In genomic region chr4:6992728-6993655, GRCh38 we compare ENCODE assay signal across 10 cellular contexts. TPM values are rescaled to one million over a fixed set of nuclear protein-coding genes. Genes with fewer than 3 reads are reported as not detected.
DNase-seq lines count a peak whose midpoint lies in the region; ATAC-seq, FAIRE-seq and TF ChIP-seq lines count a peak whose summit lies in the region.
"Had no signal": no experiment of that assay in that cellular context is flagged by ENCODE, and none has a peak within 500 bp of the region (broad histone marks: within the 10 kb centered on the region; RNA-seq: fewer than 3 reads in every experiment).

No MANE protein-coding gene starts in this region.

- H3K4me2 ChIP-seq in K562 (ENCODE audit: insufficient read depth, low read length) = no peak overlapping the region

- H3K4me1 Mint-ChIP-seq in osteocyte (ENCODE audit: unreplicated experiment) = peaks cover 32% of the 10 kb centered on the region
- peaks cover 48% of the 10 kb centered on the region for H3K4me1 Mint-ChIP-seq in CD4-positive, alpha-beta T cell (ENCODE audit: low read depth)

- no peak for TF ChIP-seq CTCF in LNCaP clone FGC (IDR thresholded peaks at IDR 0.05; ENCODE audit: control insufficient read depth, extremely low read depth, insufficient read depth)
- TF ChIP-seq CTCF in K562 (IDR thresholded peaks at IDR 0.05 in 2 of 3, conservative IDR thresholded peaks at IDR 0.05 in 1 of 3; ENCODE audit: insufficient read depth in 2 of 3, low read depth in 1 of 3, low read length in 3 of 3) = no peak
- no peak for TF ChIP-seq CTCF in osteocyte (IDR thresholded peaks at IDR 0.05)
- no peak for TF ChIP-seq CTCF in CD4-positive, alpha-beta T cell (IDR thresholded peaks at IDR 0.05)

- no peaks in the 10 kb centered on the region for H3K27me3 ChIP-seq in K562 (ENCODE audit: control insufficient read depth in 2 of 2, insufficient read depth in 2 of 2, low read length in 2 of 2)
- H3K27me3 ChIP-seq in CD4-positive, alpha-beta T cell (ENCODE audit: control insufficient read depth, insufficient read depth, low read length) = no peaks in the 10 kb centered on the region

- H3K27me3 Mint-ChIP-seq in osteocyte (ENCODE audit: unreplicated experiment) = no peaks in the 10 kb centered on the region
- no peaks in the 10 kb centered on the region for H3K27me3 Mint-ChIP-seq in CD4-positive, alpha-beta T cell
- H3K27me3 Mint-ChIP-seq: stimulated activated naive CD8-positive, alpha-beta T cell treated with anti-CD3 and anti-CD28 coated beads, Interleukin-15, Interleukin-2, amounts not matched to agents 100 ng/mL and 50 ng/mL, for 24 hours had no signal

- H3K4me3 ChIP-seq in LNCaP clone FGC (ENCODE audit: low read depth, low read length) (peak overlapping the region; percentile 11; the same call in 1 of the 2 replicates), K562 (no peak overlapping the region)

- no peak for TF ChIP-seq RAD21 in K562 (CRISPR knock-in tag; conservative IDR thresholded peaks at IDR 0.05 in 1 of 2, IDR thresholded peaks at IDR 0.05 in 1 of 2)

- H3K79me2 ChIP-seq in K562 (ENCODE audit: control insufficient read depth, insufficient read depth, low read length) = peaks cover 59% of the 10 kb centered on the region

- in situ Hi-C loops in K562 (cut with MboI) = no loop called here

- intact Hi-C loops in K562 (cut with micrococcal nuclease) = no loop called here
- intact Hi-C loops in CD4-positive, alpha-beta T cell (cut with DNase I, micrococcal nuclease) = no loop called here

- H3K9me1 ChIP-seq in K562 (ENCODE audit: control insufficient read depth, insufficient read depth, low read length) = peaks cover 5% of the 10 kb centered on the region

- H3K4me3 Mint-ChIP-seq in osteocyte (ENCODE audit: unreplicated experiment) = no peak overlapping the region
- H3K4me3 Mint-ChIP-seq in CD4-positive, alpha-beta T cell = no peak overlapping the region
- H3K4me3 Mint-ChIP-seq: stimulated activated naive CD8-positive, alpha-beta T cell treated with anti-CD3 and anti-CD28 coated beads, Interleukin-15, Interleukin-2, amounts not matched to agents 100 ng/mL and 50 ng/mL, for 24 hours had no signal

- peaks cover 9% of the 10 kb centered on the region for H3K36me3 Mint-ChIP-seq in osteocyte (ENCODE audit: unreplicated experiment)
- peaks cover 37% of the 10 kb centered on the region for H3K36me3 Mint-ChIP-seq in CD4-positive, alpha-beta T cell (ENCODE audit: low read depth)

- H4K20me1 ChIP-seq in K562 (replicated peaks; ENCODE audit: control insufficient read depth, insufficient read depth, low read length) = peaks cover 12% of the 10 kb centered on the region; the same call in 1 of the 2 replicates

- no TSS peak for BruUV-seq in K562 (replicated peaks; lab: Mats Ljungman, UMichigan)

- no peak for ATAC-seq in K562
- no peak for ATAC-seq in CD4-positive, alpha-beta T cell (ENCODE audit: poor library complexity)

- H3K27ac ChIP-seq in K562 (ENCODE audit: extremely low read depth, low read depth, low read length) = no peak overlapping the region
- H3K27ac ChIP-seq in CD4-positive, alpha-beta T cell (ENCODE audit: low read depth, low read length) = no peak overlapping the region

- H2AFZ ChIP-seq in K562 (ENCODE audit: low read depth, low read length) = no peak overlapping the region

- H3K9ac ChIP-seq in K562 (ENCODE audit: insufficient read depth in 1 of 2, low read depth in 2 of 2, low read length in 2 of 2) = no peak overlapping the region

- H3K9me3 ChIP-seq in K562 (replicated peaks; ENCODE audit: control insufficient read depth, insufficient read depth, low read depth, low read length) = no peaks in the 10 kb centered on the region
- H3K9me3 ChIP-seq in CD4-positive, alpha-beta T cell (ENCODE audit: control insufficient read depth, low read length) = no peaks in the 10 kb centered on the region

- TF ChIP-seq POLR2A in K562 (conservative IDR thresholded peaks at IDR 0.05) = no peak

- 79% methylated on average over 13 of the region's 13 CpGs for WGBS in K562 (ENCODE audit: insufficient coverage, low coverage, missing lambda C conversion rate)

- peak; percentile 44 for DNase-seq in EH (ENCODE audit: low read depth)
- DNase-seq in LNCaP clone FGC (ENCODE audit: low read depth) = peak; percentile 62
- no peak for DNase-seq in K562 (ENCODE audit: extremely low read depth in 1 of 4, low spot score in 3 of 4)
- DNase-seq in osteocyte (ENCODE audit: extremely low spot score, unreplicated experiment) = peak; percentile 15
- no peak for DNase-seq in CD4-positive, alpha-beta T cell
- DNase-seq in NOMO-1 (lab: John Stamatoyannopoulos, UW; ENCODE audit: unreplicated experiment in 2 of 2) = no peak
- no peak for DNase-seq in middle frontal gyrus (ENCODE audit: extremely low spot score, low spot score)
- DNase-seq in germinal center (ENCODE audit: low spot score) = no peak
- DNase-seq: amniotic stem cell had no signal

- H3K9me3 Mint-ChIP-seq in osteocyte (ENCODE audit: unreplicated experiment) = no peaks in the 10 kb centered on the region
- H3K9me3 Mint-ChIP-seq in CD4-positive, alpha-beta T cell = no peaks in the 10 kb centered on the region
- H3K9me3 Mint-ChIP-seq: stimulated activated naive CD8-positive, alpha-beta T cell treated with anti-CD3 and anti-CD28 coated beads, Interleukin-15, Interleukin-2, amounts not matched to agents 100 ng/mL and 50 ng/mL, for 24 hours had no signal

- CTCF ChIA-PET in K562 (lab: Yijun Ruan, JAX; ENCODE audit: low intra/inter-chr PET ratio) = no interaction called here
- CTCF ChIA-PET in CD4-positive, alpha-beta T cell (lab: Charles Lee) = no interaction called here

- POLR2A ChIA-PET in K562 (lab: Yijun Ruan, JAX) = interaction anchor here (1.0 to 1.8 kb wide), 3 partner anchors 8 to 87 kb away, joined by 3 to 5 read pairs (median 4); no protein-coding TSS in a partner anchor
- POLR2A ChIA-PET in CD4-positive, alpha-beta T cell (lab: Charles Lee) = no interaction called here

- peaks cover 79% of the 10 kb centered on the region for H3K36me3 ChIP-seq in K562 (ENCODE audit: control insufficient read depth, insufficient read depth, low read length)

- TF ChIP-seq EP300 in K562 (IDR thresholded peaks at IDR 0.05; ENCODE audit: low read length) = no peak

- H3K27ac Mint-ChIP-seq in osteocyte (ENCODE audit: unreplicated experiment) = no peak overlapping the region
- no peak overlapping the region for H3K27ac Mint-ChIP-seq in CD4-positive, alpha-beta T cell
- H3K27ac Mint-ChIP-seq: stimulated activated naive CD8-positive, alpha-beta T cell treated with anti-CD3 and anti-CD28 coated beads, Interleukin-15, Interleukin-2, amounts not matched to agents 100 ng/mL and 50 ng/mL, for 24 hours had no signal

- peak; percentile 72 for FAIRE-seq in K562 (lab: Jason Lieb, UNC)

- peaks cover 19 to 20% of the 10 kb centered on the region in 2 experiments; a peak in 4 of 5 replicates for H3K4me1 ChIP-seq in K562 (replicated peaks in 1 of 2; ENCODE audit: control insufficient read depth in 2 of 2, insufficient read depth in 2 of 2, low read length in 2 of 2)

TF ChIP-seq in K562, 482 proteins besides CTCF, POLR2A, EP300 and RAD21:
- TF ChIP-seq XRCC5 (IDR thresholded peaks at IDR 0.05; ENCODE audit: low read depth, low read length) (no peak), ZNF316 (IDR thresholded peaks at IDR 0.05) (0 out of 2 replicates have a peak, but pooled peaks have one; percentile 17), ZKSCAN8 (CRISPR knock-in tag; IDR thresholded peaks at IDR 0.05) (no peak), MYNN (IDR thresholded peaks at IDR 0.05) (no peak), MYNN (CRISPR knock-in tag; IDR thresholded peaks at IDR 0.05) (no peak), HMG20A (CRISPR knock-in tag; conservative IDR thresholded peaks at IDR 0.05) (no peak)
- TF ChIP-seq, protein P1, sequence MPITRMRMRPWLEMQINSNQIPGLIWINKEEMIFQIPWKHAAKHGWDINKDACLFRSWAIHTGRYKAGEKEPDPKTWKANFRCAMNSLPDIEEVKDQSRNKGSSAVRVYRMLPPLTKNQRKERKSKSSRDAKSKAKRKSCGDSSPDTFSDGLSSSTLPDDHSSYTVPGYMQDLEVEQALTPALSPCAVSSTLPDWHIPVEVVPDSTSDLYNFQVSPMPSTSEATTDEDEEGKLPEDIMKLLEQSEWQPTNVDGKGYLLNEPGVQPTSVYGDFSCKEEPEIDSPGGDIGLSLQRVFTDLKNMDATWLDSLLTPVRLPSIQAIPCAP (CRISPR knock-in tag; IDR thresholded peaks at IDR 0.05; ENCODE audit: borderline replicate concordance) = no peak
TF ChIP-seq in K562: peak in this region for 1.

RNA-seq across cellular contexts. Expression of gene TADA2B, which starts 50.2 kb away (rescaled TPM):
- 12.9 and 18.0 TPM in 2 replicates for total RNA-seq in K562 (2011; cell fraction: chromatin; rRNA removed; ENCODE audit: low replicate concordance)
- 10.0 and 11.0 TPM in 2 replicates for total RNA-seq in K562 (2011; cell fraction: nucleolus; rRNA removed)
- total RNA-seq in K562 (2011; cell fraction: nucleoplasm; rRNA removed) = 11.2 and 11.5 TPM in 2 replicates
- total RNA-seq in K562 (2014; rRNA removed) = 8.6 and 11.5 TPM in 2 replicates
- 6.3 and 7.5 TPM in 2 replicates for total RNA-seq in K562 (2014; rRNA removed; fragmentation: Illumina TruSeq; extraction: Trizol)
- 10.4 and 10.9 TPM in 2 replicates for total RNA-seq in K562 (2015; rRNA removed; fragmentation: Illumina TruSeq; extraction: Trizol)
- total RNA-seq in K562 (2021) = 11.9 and 12.2 TPM in 2 replicates
- 3.8 and 4.2 TPM in 2 replicates for polyA plus RNA-seq in K562 (2011; rRNA removed)
- polyA plus RNA-seq in K562 (2011; cell fraction: cytosol; rRNA removed) = 4.6 and 5.4 TPM in 2 replicates
- polyA plus RNA-seq in K562 (2011; cell fraction: nucleus; rRNA removed) = 4.7 and 8.2 TPM in 2 replicates
- 10.8 and 12.4 TPM in 2 replicates for polyA plus RNA-seq in K562 (2012)
- 9.2 and 11.8 TPM in 2 replicates for polyA plus RNA-seq in K562 (2014; fragmentation: Illumina TruSeq; extraction: Trizol)
- under 1 TPM; 0.55 to 0.81 TPM for polyA plus RNA-seq in K562 (2014; fragmentation: Nextera tagmentation; extraction: Ambion mirVana)
- 7.4 and 7.7 TPM in 2 replicates for polyA plus RNA-seq in K562 (2014; rRNA removed)
- 4.9 and 5.9 TPM in 2 replicates for polyA minus RNA-seq in K562 (2011; rRNA and poly(A)+ RNA removed)
- polyA minus RNA-seq in K562 (2011; cell fraction: cytosol; rRNA and poly(A)+ RNA removed) = 5.5 and 5.6 TPM in 2 replicates
- polyA minus RNA-seq in K562 (2011; cell fraction: nucleus; rRNA and poly(A)+ RNA removed) = 3.8 and 6.1 TPM in 2 replicates
- total RNA-seq in osteocyte = 16.5 and 21.4 TPM in 2 replicates
- 10 to 100 TPM; 41.5 to 44.6 TPM for total RNA-seq in CD4-positive, alpha-beta T cell

Comparison
In these comparisons a context has a peak if more than half of its experiments do, and no peak if none do; other contexts are left out.
1. DNase-seq: peak in EH (single experiment), LNCaP clone FGC (single experiment) and osteocyte (single experiment); none in K562 (0 of 4), CD4-positive, alpha-beta T cell (0 of 10), NOMO-1 (0 of 2), middle frontal gyrus (single experiment) and germinal center (single experiment).